In the genomic region with DNA sequence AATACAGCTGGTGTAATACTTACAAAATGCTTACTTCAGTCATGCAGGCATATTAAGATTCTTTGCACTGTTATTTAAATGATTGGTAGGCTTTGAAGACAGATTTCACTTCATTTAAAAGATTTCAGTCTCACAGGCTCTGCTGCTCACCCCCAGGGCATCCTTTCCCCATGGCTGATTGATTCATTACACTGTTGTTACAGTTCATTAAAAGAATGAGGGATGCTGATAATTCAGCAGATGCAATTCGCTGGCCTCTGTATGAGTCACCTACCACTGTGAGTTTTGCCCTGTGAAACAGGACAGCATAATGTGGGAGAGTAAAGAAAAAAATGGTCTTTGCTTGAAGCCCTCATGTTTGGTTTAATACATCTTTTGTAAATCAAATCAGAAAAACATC, we compare ENCODE assay signal across 21 cellular contexts.
DNase-seq lines count a peak whose midpoint lies in the region; ATAC-seq and TF ChIP-seq lines count a peak whose summit lies in the region.
"Had no signal": no experiment of that assay in that cellular context is flagged by ENCODE, and none has a peak within 500 bp of the region (broad histone marks: within the 10 kb centered on the region; RNA-seq: fewer than 3 reads in every experiment).

No MANE protein-coding gene starts in this region.

- no peak overlapping the region for H3K27ac ChIP-seq in osteoblast (ENCODE audit: low read depth, low read length)
- H3K27ac ChIP-seq in body of pancreas: no peak overlapping the region
- H3K27ac ChIP-seq: PC-9, sigmoid colon had no signal

- H3K4me1 ChIP-seq in osteoblast (ENCODE audit: insufficient read depth, low read length) (no peaks in the 10 kb centered on the region), body of pancreas (no peaks in the 10 kb centered on the region)
- H3K4me1 ChIP-seq: sigmoid colon had no signal

- H3K4me3 Mint-ChIP-seq in activated naive CD8-positive, alpha-beta T cell treated with anti-CD3 and anti-CD28 coated beads, Interleukin-2, amount 50 U/mL, for 24 hours: no peak overlapping the region
- H3K4me3 Mint-ChIP-seq: activated naive CD4-positive, alpha-beta T cell treated with anti-CD3 and anti-CD28 coated beads, Interleukin-2, amount 50 U/mL, for 24 hours; activated T-cell treated with anti-CD3 and anti-CD28 coated beads, Interleukin-2, amount 50 U/mL, for 4 hours; CD4-positive, alpha-beta T cell had no signal

- in situ Hi-C loops in astrocyte of the cerebellum (cut with HindIII; ENCODE audit: low sequenced_read_pairs): no loop called here

- TF ChIP-seq CTCF in astrocyte of the cerebellum (IDR thresholded peaks at IDR 0.05; ENCODE audit: low read depth, low read length, missing control alignments) (no peak), osteoblast (IDR thresholded peaks at IDR 0.05; ENCODE audit: extremely low read depth, low read depth, low read length) (no peak), body of pancreas (IDR thresholded peaks at IDR 0.05) (no peak)

- H3K36me3 ChIP-seq in osteoblast (ENCODE audit: insufficient read depth, low read length) (no peaks in the 10 kb centered on the region), body of pancreas (replicated peaks in 1 of 2; ENCODE audit: insufficient read depth in 1 of 2, low read depth in 2 of 2) (no peaks in the 10 kb centered on the region)
- H3K36me3 ChIP-seq: sigmoid colon had no signal

- H3K9me3 ChIP-seq in osteoblast (ENCODE audit: low read depth, low read length): peaks cover 2% of the 10 kb centered on the region
- H3K9me3 ChIP-seq in body of pancreas: no peaks in the 10 kb centered on the region
- H3K9me3 ChIP-seq: sigmoid colon had no signal

- DNase-seq in ELR (ENCODE audit: low read depth) (peak; percentile 84), NCI-H146 treated with DMSO at 0.1 percent for 48 hours (lab: John Stamatoyannopoulos, UW; ENCODE audit: unreplicated experiment) (peak; percentile 45), astrocyte of the cerebellum (ENCODE audit: low read depth) (peak; percentile 53), kidney tubule cell (ENCODE audit: low spot score) (peak; percentile 29), osteoblast (ENCODE audit: insufficient read length, low spot score, missing footprints) (no peak), HuH-7.5 (ENCODE audit: low spot score) (no peak), body of pancreas (no peak)
- DNase-seq in activated naive CD8-positive, alpha-beta T cell treated with anti-CD3 and anti-CD28 coated beads, Interleukin-2, amount 50 U/mL, for 24 hours: no peak
- DNase-seq: activated CD4-positive, alpha-beta T cell treated with anti-CD3 and anti-CD28 coated beads, Interleukin-2, amount 50 U/mL, for 48 hours; activated T-cell treated with anti-CD3 and anti-CD28 coated beads, Interleukin-2, amount 50 U/mL, for 4 hours; CD4-positive, alpha-beta T cell; effector CD8-positive, alpha-beta T cell; hippocampal formation; left colon; NCI-H1930; NCI-H748 treated with DMSO at 0.1 percent for 48 hours; nucleus accumbens; PC-9; sigmoid colon; stimulated activated CD4-positive, alpha-beta T cell treated with anti-CD3 and anti-CD28 coated beads, Interleukin-1b, Interleukin-23, amount 100 ng/mL, for 48 hours had no signal

- no peaks in the 10 kb centered on the region for H3K4me1 Mint-ChIP-seq in activated naive CD8-positive, alpha-beta T cell treated with anti-CD3 and anti-CD28 coated beads, Interleukin-2, amount 50 U/mL, for 24 hours
- H3K4me1 Mint-ChIP-seq: activated naive CD4-positive, alpha-beta T cell treated with anti-CD3 and anti-CD28 coated beads, Interleukin-2, amount 50 U/mL, for 24 hours had no signal

- H3K27me3 ChIP-seq in osteoblast (ENCODE audit: insufficient read depth, low read length) (no peaks in the 10 kb centered on the region), body of pancreas (no peaks in the 10 kb centered on the region)
- H3K27me3 ChIP-seq: sigmoid colon had no signal

- H3K36me3 Mint-ChIP-seq in activated naive CD8-positive, alpha-beta T cell treated with anti-CD3 and anti-CD28 coated beads, Interleukin-2, amount 50 U/mL, for 24 hours (ENCODE audit: low read depth): no peaks in the 10 kb centered on the region
- H3K36me3 Mint-ChIP-seq: activated naive CD4-positive, alpha-beta T cell treated with anti-CD3 and anti-CD28 coated beads, Interleukin-2, amount 50 U/mL, for 24 hours had no signal

- H3K9me3 Mint-ChIP-seq in activated naive CD8-positive, alpha-beta T cell treated with anti-CD3 and anti-CD28 coated beads, Interleukin-2, amount 50 U/mL, for 24 hours: no peaks in the 10 kb centered on the region

- H3K79me2 ChIP-seq in osteoblast (ENCODE audit: insufficient read depth, low read length): no peaks in the 10 kb centered on the region

- H4K20me1 ChIP-seq in osteoblast (ENCODE audit: insufficient read depth, low read length): no peaks in the 10 kb centered on the region

- 40 to 55% methylated on average over 1 of the region's 1 CpG for WGBS in body of pancreas, 2 donors

- no peak for TF ChIP-seq POLR2A in body of pancreas (IDR thresholded peaks at IDR 0.05)

- intact Hi-C loops in body of pancreas (cut with DNase I): no loop called here

- no peaks in the 10 kb centered on the region for H3K27me3 Mint-ChIP-seq in activated naive CD8-positive, alpha-beta T cell treated with anti-CD3 and anti-CD28 coated beads, Interleukin-2, amount 50 U/mL, for 24 hours
- H3K27me3 Mint-ChIP-seq: activated naive CD4-positive, alpha-beta T cell treated with anti-CD3 and anti-CD28 coated beads, Interleukin-2, amount 50 U/mL, for 24 hours; CD4-positive, alpha-beta T cell had no signal

- no peak overlapping the region for H2AFZ ChIP-seq in osteoblast (ENCODE audit: low read length)
- H2AFZ ChIP-seq: PC-9 had no signal

- ATAC-seq in body of pancreas: no peak
- no peak for ATAC-seq in activated naive CD8-positive, alpha-beta T cell treated with anti-CD3 and anti-CD28 coated beads, Interleukin-2, amount 50 U/mL, for 24 hours
- ATAC-seq: activated T-cell treated with anti-CD3 and anti-CD28 coated beads, Interleukin-2, amount 50 U/mL, for 4 hours; left colon had no signal

- H3K4me3 ChIP-seq in astrocyte of the cerebellum (ENCODE audit: low read depth, low read length): no peak overlapping the region
- H3K4me3 ChIP-seq in osteoblast (ENCODE audit: insufficient read depth, low read length): no peak overlapping the region
- H3K4me3 ChIP-seq in body of pancreas: no peak overlapping the region
- H3K4me3 ChIP-seq: PC-9, sigmoid colon had no signal

- no peak overlapping the region for H3K4me2 ChIP-seq in osteoblast (ENCODE audit: insufficient read depth, low read length)
- H3K4me2 ChIP-seq: PC-9 had no signal

- H3K27ac Mint-ChIP-seq in activated naive CD8-positive, alpha-beta T cell treated with anti-CD3 and anti-CD28 coated beads, Interleukin-2, amount 50 U/mL, for 24 hours: no peak overlapping the region
- H3K27ac Mint-ChIP-seq: activated naive CD4-positive, alpha-beta T cell treated with anti-CD3 and anti-CD28 coated beads, Interleukin-2, amount 50 U/mL, for 24 hours; CD4-positive, alpha-beta T cell had no signal

Comparison
In these comparisons a context has a peak if more than half of its experiments do, and no peak if none do; other contexts are left out.
1. DNase-seq: peak in ELR (single experiment), NCI-H146 treated with DMSO at 0.1 percent for 48 hours (single experiment), astrocyte of the cerebellum (single experiment) and kidney tubule cell (single experiment); none in osteoblast (single experiment), HuH-7.5 (single experiment), body of pancreas (0 of 4) and activated naive CD8-positive, alpha-beta T cell treated with anti-CD3 and anti-CD28 coated beads, Interleukin-2, amount 50 U/mL, for 24 hours (single experiment).